ENCODE assay signal across 1 cellular context in the genomic region with DNA sequence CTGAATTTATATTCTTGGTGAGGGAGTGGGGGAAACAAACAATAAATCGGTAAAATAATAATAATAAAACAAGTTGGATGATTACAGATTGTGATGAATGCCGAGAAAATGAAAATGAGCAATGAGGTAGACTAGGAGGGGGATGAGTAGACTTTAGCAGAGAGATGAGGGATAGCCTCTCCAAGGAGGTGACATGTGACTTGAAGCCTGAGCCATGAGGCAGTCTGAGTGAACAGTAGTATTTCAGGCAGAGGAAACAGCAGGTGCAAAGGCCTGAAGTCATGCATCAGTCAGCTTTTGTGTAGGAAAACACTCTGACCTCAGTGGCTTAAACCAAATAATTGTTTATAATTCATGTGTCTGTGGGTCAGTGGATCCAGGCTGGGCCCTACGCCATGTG.
A peak's percentile ranks its signal among the peaks of the same experiment; 100 is the strongest.
TF ChIP-seq lines count a peak whose summit lies in the region.

No MANE protein-coding gene starts in this region.

TF ChIP-seq in HepG2, 621 proteins besides CTCF, POLR2A, EP300 and RAD21:
- TF ChIP-seq, protein P1, sequence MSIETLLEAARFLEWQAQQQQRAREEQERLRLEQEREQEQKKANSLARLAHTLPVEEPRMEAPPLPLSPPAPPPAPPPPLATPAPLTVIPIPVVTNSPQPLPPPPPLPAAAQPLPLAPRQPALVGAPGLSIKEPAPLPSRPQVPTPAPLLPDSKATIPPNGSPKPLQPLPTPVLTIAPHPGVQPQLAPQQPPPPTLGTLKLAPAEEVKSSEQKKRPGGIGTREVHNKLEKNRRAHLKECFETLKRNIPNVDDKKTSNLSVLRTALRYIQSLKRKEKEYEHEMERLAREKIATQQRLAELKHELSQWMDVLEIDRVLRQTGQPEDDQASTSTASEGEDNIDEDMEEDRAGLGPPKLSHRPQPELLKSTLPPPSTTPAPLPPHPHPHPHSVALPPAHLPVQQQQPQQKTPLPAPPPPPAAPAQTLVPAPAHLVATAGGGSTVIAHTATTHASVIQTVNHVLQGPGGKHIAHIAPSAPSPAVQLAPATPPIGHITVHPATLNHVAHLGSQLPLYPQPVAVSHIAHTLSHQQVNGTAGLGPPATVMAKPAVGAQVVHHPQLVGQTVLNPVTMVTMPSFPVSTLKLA (IDR thresholded peaks at IDR 0.05): peak; percentile 93
- no peak for TF ChIP-seq ZKSCAN8 (CRISPR knock-in tag; IDR thresholded peaks at IDR 0.05; ENCODE audit: borderline replicate concordance)
